Comparison of ENCODE assay signal across 1 cellular context in the genomic region with DNA sequence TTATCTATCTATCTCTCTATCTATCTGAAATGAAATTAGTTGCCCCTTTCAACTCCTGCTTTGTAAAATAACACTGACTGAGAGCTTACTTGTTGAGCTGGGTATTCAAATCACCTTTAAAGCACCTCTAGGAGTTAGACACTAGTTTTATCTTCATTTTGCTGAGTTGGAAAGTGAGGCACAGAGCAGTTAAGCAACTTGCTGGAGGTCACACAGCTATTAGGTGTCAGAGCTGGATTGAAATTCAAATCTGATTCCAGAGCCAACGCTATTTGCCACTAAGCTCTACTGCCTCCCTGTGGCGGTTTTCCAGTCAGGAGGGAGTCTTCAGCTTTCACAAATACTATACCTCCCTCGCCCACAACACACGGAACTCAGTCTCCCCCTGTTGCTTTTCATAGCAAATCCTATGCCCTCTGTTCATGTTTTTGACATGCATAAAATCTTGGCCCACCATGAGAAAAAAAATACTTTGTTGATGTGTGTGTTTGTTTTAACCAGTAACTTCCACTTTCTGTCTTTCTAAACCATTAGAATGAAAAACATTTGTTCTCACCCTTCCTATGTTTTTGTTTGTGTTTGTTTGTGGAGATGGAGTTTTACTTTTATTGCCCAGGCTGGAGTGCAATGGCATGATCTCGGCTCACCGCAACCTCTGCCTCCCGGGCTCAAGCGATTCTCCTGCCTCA.
TF ChIP-seq lines count a peak whose summit lies in the region.

No MANE protein-coding gene starts in this region.

TF ChIP-seq in IMR-90, 13 proteins besides CTCF, POLR2A, EP300 and RAD21 (continued from another document):
- TF ChIP-seq MAFK (IDR thresholded peaks at IDR 0.05; ENCODE audit: low read depth, low read length) (no peak), SMC3 (IDR thresholded peaks at IDR 0.05; ENCODE audit: low read depth, low read length) (peak; percentile 68), NFE2L2 (IDR thresholded peaks at IDR 0.05; ENCODE audit: low read depth, low read length) (no peak)
